Comparison of ENCODE assay signal across 8 cellular contexts in the genomic region with DNA sequence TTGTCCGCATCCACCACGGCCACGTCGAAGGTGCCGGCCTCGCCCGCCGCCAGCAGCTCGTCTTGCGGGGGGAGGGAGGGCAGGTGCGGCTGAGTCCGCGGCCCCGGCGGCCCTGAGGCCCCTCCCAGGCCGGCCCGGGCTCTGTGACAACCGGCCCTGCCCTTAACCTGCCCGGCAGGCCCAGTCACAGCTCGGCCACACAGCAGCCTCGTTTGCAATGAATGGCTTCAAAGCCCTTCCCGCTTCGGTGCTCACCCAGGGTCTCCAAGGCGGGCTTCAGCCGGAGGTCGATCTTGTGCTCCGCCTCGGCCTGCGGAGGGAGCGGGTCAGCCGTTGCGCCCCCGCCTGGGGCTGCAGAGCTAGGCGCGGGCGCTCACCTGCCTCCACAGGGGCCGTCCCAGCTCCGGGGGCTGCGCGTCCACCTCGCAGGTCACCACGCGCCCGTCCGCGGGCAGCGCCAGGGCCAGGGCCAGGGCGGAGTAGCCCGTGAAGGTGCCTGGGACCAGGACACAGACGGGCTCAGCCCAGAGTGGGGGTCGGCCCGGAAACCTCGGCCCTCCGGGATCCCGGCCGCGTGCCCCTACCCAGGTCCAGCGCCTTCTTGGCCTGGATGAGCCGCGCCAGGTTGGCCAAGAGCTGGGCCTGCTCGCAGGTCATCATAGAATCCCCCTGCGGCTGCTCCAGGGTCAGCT. TPM values are rescaled to one million over a fixed set of nuclear protein-coding genes. Genes with fewer than 3 reads are reported as not detected.
DNase-seq lines count a peak whose midpoint lies in the region; ATAC-seq lines count a peak whose summit lies in the region.

No MANE protein-coding gene starts in this region.

- H3K9ac ChIP-seq in BLaER1 treated with 17β-estradiol and CSF1 and Interleukin-3, amounts not matched to agents 10 nM and 100 nM: peak overlapping the region; percentile 74 to 88 (median 83)
- peak overlapping the region; percentile 83 for H3K9ac ChIP-seq in HUES6 (ENCODE audit: low read length)

- H3K27me3 Mint-ChIP-seq in activated T-helper 1 cell treated with anti-CD3 and anti-CD28 coated beads, Interleukin-12 subunit alpha, Interleukin-12 subunit beta, Interleukin-2, Interleukin-4 antibody, amounts not matched to agents 30 ng/mL and 10 ng/mL and 1 ng/mL, durations not matched to agents 14 hours and 24 hours and 36 hours (ENCODE audit: insufficient read depth): no peaks in the 10 kb centered on the region

- H3K4me3 Mint-ChIP-seq in activated T-helper 1 cell treated with anti-CD3 and anti-CD28 coated beads, Interleukin-12 subunit alpha, Interleukin-12 subunit beta, Interleukin-2, Interleukin-4 antibody, amounts not matched to agents 30 ng/mL and 10 ng/mL and 1 ng/mL, durations not matched to agents 14 hours and 24 hours and 36 hours: peak overlapping the region; percentile 82

- peak overlapping the region; percentile 59 to 88 (median 78) for H3K27ac ChIP-seq in BLaER1 treated with 17β-estradiol and CSF1 and Interleukin-3, amounts not matched to agents 10 nM and 100 nM
- H3K27ac ChIP-seq in HUES6 (ENCODE audit: low read depth, low read length): peak overlapping the region; percentile 58; the same call in 1 of the 2 replicates

- peak overlapping the region; percentile 79 for H3K27ac Mint-ChIP-seq in activated T-helper 1 cell treated with anti-CD3 and anti-CD28 coated beads, Interleukin-12 subunit alpha, Interleukin-12 subunit beta, Interleukin-2, Interleukin-4 antibody, amounts not matched to agents 30 ng/mL and 10 ng/mL and 1 ng/mL, durations not matched to agents 14 hours and 24 hours and 36 hours

- ATAC-seq in GM19463 (IDR thresholded peaks at IDR 0.05; ENCODE audit: unreplicated experiment) (peak; percentile 3), HG03521 (IDR thresholded peaks at IDR 0.05; ENCODE audit: unreplicated experiment) (no peak)

- peak overlapping the region; percentile 56 to 85 (median 78) for H3K4me3 ChIP-seq in BLaER1 treated with 17β-estradiol and CSF1 and Interleukin-3, amounts not matched to agents 10 nM and 100 nM
- peak overlapping the region; percentile 73 for H3K4me3 ChIP-seq in HUES6 (ENCODE audit: low read depth, low read length)

- H3K4me1 ChIP-seq in BLaER1 treated with 17β-estradiol and CSF1 and Interleukin-3, amounts not matched to agents 10 nM and 100 nM: peaks cover 9 to 32% (median 23%) of the 10 kb centered on the region in 10 experiments
- H3K4me1 ChIP-seq in HUES6 (ENCODE audit: control insufficient read depth, insufficient read depth, low read length): peaks cover 13% of the 10 kb centered on the region

- H3K27me3 ChIP-seq in BLaER1 treated with 17β-estradiol and CSF1 and Interleukin-3, amounts not matched to agents 10 nM and 100 nM: no peaks in the 10 kb centered on the region
- H3K27me3 ChIP-seq in HUES6 (ENCODE audit: control insufficient read depth, insufficient read depth, low read length): no peaks in the 10 kb centered on the region

- peaks cover 29 to 39% (median 35%) of the 10 kb centered on the region in 11 experiments for H3K36me3 ChIP-seq in BLaER1 treated with 17β-estradiol and CSF1 and Interleukin-3, amounts not matched to agents 10 nM and 100 nM
- peaks cover 35% of the 10 kb centered on the region for H3K36me3 ChIP-seq in HUES6 (ENCODE audit: control insufficient read depth, insufficient read depth, low read length)

- H3K4me2 ChIP-seq in BLaER1 treated with 17β-estradiol and CSF1 and Interleukin-3, amounts not matched to agents 10 nM and 100 nM: peak overlapping the region; percentile 90 to 100 (median 100)

- peaks cover 32% of the 10 kb centered on the region for H3K4me1 Mint-ChIP-seq in activated T-helper 1 cell treated with anti-CD3 and anti-CD28 coated beads, Interleukin-12 subunit alpha, Interleukin-12 subunit beta, Interleukin-2, Interleukin-4 antibody, amounts not matched to agents 30 ng/mL and 10 ng/mL and 1 ng/mL, durations not matched to agents 14 hours and 24 hours and 36 hours (ENCODE audit: low read depth)

- DNase-seq in activated T-helper 1 cell treated with anti-CD3 and anti-CD28 coated beads, Interleukin-12 subunit alpha, Interleukin-12 subunit beta, Interleukin-2, Interleukin-4 antibody, amounts not matched to agents 30 ng/mL and 10 ng/mL and 1 ng/mL, durations not matched to agents 14 hours and 24 hours and 36 hours (ENCODE audit: low spot score): no peak
- DNase-seq in cardiac septum (ENCODE audit: low spot score) (peak; percentile 79), retina (peak; percentile 82), NK-92 (lab: John Stamatoyannopoulos, UW; ENCODE audit: unreplicated experiment) (no peak)

- no peaks in the 10 kb centered on the region for H3K9me3 ChIP-seq in BLaER1 treated with 17β-estradiol and CSF1 and Interleukin-3, amounts not matched to agents 10 nM and 100 nM (replicated peaks in 1 of 11)
- no peaks in the 10 kb centered on the region for H3K9me3 ChIP-seq in HUES6 (ENCODE audit: control insufficient read depth, insufficient read depth, low read depth, low read length)

- no peaks in the 10 kb centered on the region for H3K9me3 Mint-ChIP-seq in activated T-helper 1 cell treated with anti-CD3 and anti-CD28 coated beads, Interleukin-12 subunit alpha, Interleukin-12 subunit beta, Interleukin-2, Interleukin-4 antibody, amounts not matched to agents 30 ng/mL and 10 ng/mL and 1 ng/mL, durations not matched to agents 14 hours and 24 hours and 36 hours

- peaks cover 26 to 42% (median 40%) of the 10 kb centered on the region in 11 experiments; a peak in 21 of 22 replicates for H4K20me1 ChIP-seq in BLaER1 treated with 17β-estradiol and CSF1 and Interleukin-3, amounts not matched to agents 10 nM and 100 nM

- peaks cover 29% of the 10 kb centered on the region for H3K36me3 Mint-ChIP-seq in activated T-helper 1 cell treated with anti-CD3 and anti-CD28 coated beads, Interleukin-12 subunit alpha, Interleukin-12 subunit beta, Interleukin-2, Interleukin-4 antibody, amounts not matched to agents 30 ng/mL and 10 ng/mL and 1 ng/mL, durations not matched to agents 14 hours and 24 hours and 36 hours (ENCODE audit: low read depth)

- intact Hi-C loops in activated T-helper 1 cell treated with anti-CD3 and anti-CD28 coated beads, Interleukin-12 subunit alpha, Interleukin-12 subunit beta, Interleukin-2, Interleukin-4 antibody, amounts not matched to agents 30 ng/mL and 10 ng/mL and 1 ng/mL, durations not matched to agents 14 hours and 24 hours and 36 hours (cut with micrococcal nuclease): loop anchor here (1.0 to 10.0 kb wide), 9 partner anchors 25 to 1360 kb away; partner anchors contain the start of genes ADK, CAMK2G, KAT6B and VCL
- intact Hi-C loops in cardiac septum (cut with DNase I): loop anchor here (5.0 to 10.0 kb wide), 3 partner anchors 133 to 968 kb away; partner anchors contain the start of gene KAT6B

RNA-seq across cellular contexts. Expression of gene COMTD1, which starts 0.9 kb away (rescaled TPM):
- total RNA-seq in activated T-helper 1 cell treated with anti-CD3 and anti-CD28 coated beads, Interleukin-12 subunit alpha, Interleukin-12 subunit beta, Interleukin-2, Interleukin-4 antibody, amounts not matched to agents 30 ng/mL and 10 ng/mL and 1 ng/mL, durations not matched to agents 14 hours and 24 hours and 36 hours: 36.4 and 36.9 TPM in 2 replicates
- total RNA-seq in cardiac septum: 29.2 TPM

RNA-seq across cellular contexts. Expression of gene VDAC2, which starts 24.2 kb away (rescaled TPM):
- total RNA-seq in activated T-helper 1 cell treated with anti-CD3 and anti-CD28 coated beads, Interleukin-12 subunit alpha, Interleukin-12 subunit beta, Interleukin-2, Interleukin-4 antibody, amounts not matched to agents 30 ng/mL and 10 ng/mL and 1 ng/mL, durations not matched to agents 14 hours and 24 hours and 36 hours: 220 and 224 TPM in 2 replicates
- 388 TPM for total RNA-seq in cardiac septum

Comparison
In these comparisons a context has a peak if more than half of its experiments do, and no peak if none do; other contexts are left out.
1. DNase-seq: peak in cardiac septum (single experiment) and retina (single experiment); none in activated T-helper 1 cell treated with anti-CD3 and anti-CD28 coated beads, Interleukin-12 subunit alpha, Interleukin-12 subunit beta, Interleukin-2, Interleukin-4 antibody, amounts not matched to agents 30 ng/mL and 10 ng/mL and 1 ng/mL, durations not matched to agents 14 hours and 24 hours and 36 hours (single experiment) and NK-92 (single experiment).